9 cellular contexts compared by ENCODE assay signal in the genomic region with DNA sequence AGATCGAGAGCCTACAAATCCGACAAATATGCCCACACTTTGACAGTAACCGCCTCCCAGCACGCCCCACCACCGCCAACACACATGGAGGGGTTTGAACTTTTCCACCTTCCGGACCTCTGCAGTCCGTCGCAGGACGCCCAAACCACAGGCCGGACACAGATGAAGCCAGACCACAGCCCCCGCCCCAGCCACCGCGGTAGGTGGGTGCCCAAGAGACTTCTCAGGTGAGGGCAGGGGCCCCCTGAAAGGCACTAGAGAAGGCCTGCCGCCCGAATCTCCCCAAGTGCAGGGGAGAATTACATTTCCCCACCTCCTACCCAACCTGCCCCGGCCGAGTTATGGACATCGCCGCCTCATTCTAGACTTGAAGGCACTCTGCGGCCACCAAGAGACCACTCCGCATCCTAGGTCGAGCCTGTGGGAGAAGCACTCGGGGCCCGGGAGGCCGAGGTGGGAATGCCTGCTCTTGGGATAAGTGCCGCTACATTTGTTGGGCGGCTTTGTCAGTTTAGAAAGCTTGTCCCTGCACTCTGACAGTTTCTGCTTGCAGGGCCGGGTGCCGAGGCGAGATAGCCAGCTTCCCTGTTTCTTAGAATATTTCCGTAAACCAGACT. TPM values are rescaled to one million over a fixed set of nuclear protein-coding genes. Genes with fewer than 3 reads are reported as not detected.
DNase-seq lines count a peak whose midpoint lies in the region; ATAC-seq, FAIRE-seq and TF ChIP-seq lines count a peak whose summit lies in the region.
"Had no signal": no experiment of that assay in that cellular context is flagged by ENCODE, and none has a peak within 500 bp of the region (broad histone marks: within the 10 kb centered on the region; RNA-seq: fewer than 3 reads in every experiment).

No MANE protein-coding gene starts in this region.

- ATAC-seq in GM21786 (IDR thresholded peaks at IDR 0.05; ENCODE audit: unreplicated experiment) = peak; percentile 0
- ATAC-seq in stimulated activated effector memory CD8-positive, alpha-beta T cell treated with anti-CD3 and anti-CD28 coated beads, Interleukin-12 subunit alpha, Interleukin-12 subunit beta, amount 100 ng/mL, for 72 hours = no peak

- no peak for TF ChIP-seq CTCF in right atrium auricular region (IDR thresholded peaks at IDR 0.05)

- CTCF ChIA-PET in activated CD4-positive, alpha-beta memory T cell treated with anti-CD3 and anti-CD28 coated beads for 36 hours (lab: Charles Lee) = no interaction called here

- H3K27ac Mint-ChIP-seq in activated CD4-positive, alpha-beta memory T cell treated with anti-CD3 and anti-CD28 coated beads for 36 hours = no peak overlapping the region
- no peak overlapping the region for H3K27ac Mint-ChIP-seq in stimulated activated effector memory CD8-positive, alpha-beta T cell treated with anti-CD3 and anti-CD28 coated beads, Interleukin-12 subunit alpha, Interleukin-12 subunit beta, amount 100 ng/mL, for 72 hours

- POLR2A ChIA-PET in activated CD4-positive, alpha-beta memory T cell treated with anti-CD3 and anti-CD28 coated beads for 36 hours (lab: Charles Lee) = no interaction called here

- H3K27ac ChIP-seq in right atrium auricular region = peak overlapping the region; percentile 88 to 89

- peaks cover 0 to 50% of the 10 kb centered on the region in 2 donors for H3K4me1 ChIP-seq in right atrium auricular region

- no peaks in the 10 kb centered on the region for H3K9me3 ChIP-seq in right atrium auricular region

- H3K27me3 Mint-ChIP-seq in activated CD4-positive, alpha-beta memory T cell treated with anti-CD3 and anti-CD28 coated beads for 36 hours = peaks cover 73% of the 10 kb centered on the region

- no peak for DNase-seq in activated CD4-positive, alpha-beta memory T cell treated with anti-CD3 and anti-CD28 coated beads for 36 hours
- DNase-seq in right atrium auricular region (ENCODE audit: low spot score) (peak; percentile 63), urothelium cell line (ENCODE audit: low spot score) (no peak), middle frontal gyrus (ENCODE audit: extremely low spot score, low spot score) (no peak)
- no peak for DNase-seq in stimulated activated effector memory CD8-positive, alpha-beta T cell treated with anti-CD3 and anti-CD28 coated beads, Interleukin-12 subunit alpha, Interleukin-12 subunit beta, amount 100 ng/mL, for 72 hours (ENCODE audit: low spot score in 2 of 2)
- DNase-seq in activated CD4-positive, CD25-positive, alpha-beta regulatory T cell (lab: John Stamatoyannopoulos, UW) = no peak

- no peaks in the 10 kb centered on the region for H3K36me3 ChIP-seq in right atrium auricular region

- no peak for FAIRE-seq in urothelium cell line (lab: Jason Lieb, UNC)
- FAIRE-seq: G401.6 had no signal

- H3K4me1 Mint-ChIP-seq in activated CD4-positive, alpha-beta memory T cell treated with anti-CD3 and anti-CD28 coated beads for 36 hours (ENCODE audit: low read depth) = peaks cover 24% of the 10 kb centered on the region
- peaks cover 23% of the 10 kb centered on the region for H3K4me1 Mint-ChIP-seq in stimulated activated effector memory CD8-positive, alpha-beta T cell treated with anti-CD3 and anti-CD28 coated beads, Interleukin-12 subunit alpha, Interleukin-12 subunit beta, amount 100 ng/mL, for 72 hours

- no peaks in the 10 kb centered on the region for H3K9me3 Mint-ChIP-seq in activated CD4-positive, alpha-beta memory T cell treated with anti-CD3 and anti-CD28 coated beads for 36 hours
- H3K9me3 Mint-ChIP-seq in stimulated activated effector memory CD8-positive, alpha-beta T cell treated with anti-CD3 and anti-CD28 coated beads, Interleukin-12 subunit alpha, Interleukin-12 subunit beta, amount 100 ng/mL, for 72 hours = no peaks in the 10 kb centered on the region

- peaks cover 6% of the 10 kb centered on the region for H3K36me3 Mint-ChIP-seq in activated CD4-positive, alpha-beta memory T cell treated with anti-CD3 and anti-CD28 coated beads for 36 hours
- no peaks in the 10 kb centered on the region for H3K36me3 Mint-ChIP-seq in stimulated activated effector memory CD8-positive, alpha-beta T cell treated with anti-CD3 and anti-CD28 coated beads, Interleukin-12 subunit alpha, Interleukin-12 subunit beta, amount 100 ng/mL, for 72 hours

- H3K4me3 Mint-ChIP-seq in activated CD4-positive, alpha-beta memory T cell treated with anti-CD3 and anti-CD28 coated beads for 36 hours = peak overlapping the region; percentile 69
- peak overlapping the region; percentile 61 for H3K4me3 Mint-ChIP-seq in stimulated activated effector memory CD8-positive, alpha-beta T cell treated with anti-CD3 and anti-CD28 coated beads, Interleukin-12 subunit alpha, Interleukin-12 subunit beta, amount 100 ng/mL, for 72 hours

- intact Hi-C loops in activated CD4-positive, alpha-beta memory T cell treated with anti-CD3 and anti-CD28 coated beads for 36 hours (cut with micrococcal nuclease) = loop anchor here (5.0 kb wide), 1 partner anchor 1124 kb away; no protein-coding TSS in a partner anchor

- peak overlapping the region; percentile 45 to 54 for H3K4me3 ChIP-seq in right atrium auricular region

- no peaks in the 10 kb centered on the region for H3K27me3 ChIP-seq in right atrium auricular region

RNA-seq across cellular contexts. Expression of a gene that starts 21.5 kb away (rescaled TPM):
- total RNA-seq in activated CD4-positive, alpha-beta memory T cell treated with anti-CD3 and anti-CD28 coated beads for 36 hours = not detected
- 100 to 1,000 TPM in 1 of 2 donors, 10 to 100 TPM in 1; 86.3 to 108 TPM for total RNA-seq in right atrium auricular region
- total RNA-seq: NCI-H460 had no signal

Comparison
In these comparisons a context has a peak if more than half of its experiments do, and no peak if none do; other contexts are left out.
1. RNA of a gene that starts 21.5 kb away (total RNA-seq): 86.3 to 108 TPM in right atrium auricular region; not detected in activated CD4-positive, alpha-beta memory T cell treated with anti-CD3 and anti-CD28 coated beads for 36 hours; every median in the first group is over 10 times any median in the second.